ENCODE assay signal across 8 cellular contexts in the genomic region with DNA sequence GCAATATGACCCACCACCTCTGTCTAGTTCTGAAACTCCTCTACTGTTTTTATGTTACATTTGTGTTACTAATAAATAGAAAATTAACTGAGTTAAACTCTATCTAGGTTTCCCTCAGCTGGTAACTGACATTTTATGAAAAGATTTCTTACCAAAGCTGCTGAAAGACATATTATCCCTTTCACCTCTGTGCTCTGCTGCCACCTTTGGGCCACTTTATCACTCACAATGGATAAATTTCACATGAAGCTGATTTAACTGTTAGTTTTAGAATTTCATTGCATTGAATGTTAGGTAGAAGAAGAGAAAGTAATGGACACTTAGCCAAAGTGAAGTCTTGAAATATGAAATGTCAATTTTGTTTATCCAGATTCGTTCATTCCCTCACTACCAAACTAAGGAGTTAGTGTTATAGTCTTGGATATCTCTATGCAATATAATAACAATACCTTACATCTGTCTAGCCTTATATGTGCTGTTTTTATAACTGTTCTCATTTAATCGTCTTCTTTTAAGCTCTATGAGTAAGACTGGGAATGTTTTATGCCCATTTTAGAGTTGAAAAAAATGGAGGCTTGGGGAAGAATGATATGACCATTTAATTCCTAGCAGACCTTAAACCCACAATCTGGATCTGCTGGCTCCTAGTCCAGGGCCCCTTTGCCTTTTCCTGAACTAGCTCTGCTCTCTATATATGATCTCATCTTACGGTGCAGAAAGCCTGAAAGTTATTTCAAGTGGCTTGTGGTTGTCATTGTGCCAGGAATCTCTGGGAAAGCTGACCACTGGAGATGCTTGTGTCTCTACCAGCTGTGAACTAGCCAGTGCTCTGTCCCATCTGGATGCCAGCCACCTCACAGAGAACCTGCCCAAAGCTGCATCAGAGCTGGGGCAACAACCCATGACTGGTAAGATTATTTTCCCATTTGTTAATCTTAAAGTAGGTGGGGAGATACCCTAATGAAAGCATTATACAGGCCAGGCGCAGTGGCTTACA.
DNase-seq lines count a peak whose midpoint lies in the region; ATAC-seq and TF ChIP-seq lines count a peak whose summit lies in the region.

No MANE protein-coding gene starts in this region.

- no peak for TF ChIP-seq POLR2A in spleen (IDR thresholded peaks at IDR 0.05)

- H3K4me1 ChIP-seq in right atrium auricular region (no peaks in the 10 kb centered on the region), spleen (no peaks in the 10 kb centered on the region)

- H3K36me3 ChIP-seq in right atrium auricular region (peaks cover 23% of the 10 kb centered on the region), spleen (no peaks in the 10 kb centered on the region)

- in situ Hi-C loops in G401 (cut with HindIII; ENCODE audit: low sequenced_read_pairs) = no loop called here

- intact Hi-C loops in spleen (cut with DNase I; ENCODE audit: low total_unique reads) = loop anchor here (5.0 kb wide), 1 partner anchor 255 kb away; no protein-coding TSS in a partner anchor

- no peak overlapping the region for H3K4me3 ChIP-seq in right atrium auricular region
- no peak overlapping the region for H3K4me3 ChIP-seq in spleen

- DNase-seq in G401 (ENCODE audit: low spot score) (peak; percentile 49), NCI-H774 (lab: John Stamatoyannopoulos, UW) (peak; percentile 33), right atrium auricular region (ENCODE audit: low spot score) (no peak), spleen (no peak), NCI-H187 treated with DMSO at 0.1 percent for 48 hours (lab: John Stamatoyannopoulos, UW) (no peak)
- peak; percentile 43 for DNase-seq in activated naive CD4-positive, alpha-beta T cell treated with anti-CD3 and anti-CD28 coated beads, Interleukin-2, amount 50 U/mL, for 16 hours

- TF ChIP-seq CTCF in right atrium auricular region (IDR thresholded peaks at IDR 0.05) = peak; percentile 56 to 83
- peak in 9 of 11 experiments; percentile 19 to 60 (median 44) for TF ChIP-seq CTCF in spleen (IDR thresholded peaks at IDR 0.05 in 8 of 11, conservative IDR thresholded peaks at IDR 0.05 in 3 of 11)

- H3K27me3 ChIP-seq in right atrium auricular region (no peaks in the 10 kb centered on the region), spleen (replicated peaks in 1 of 7) (no peaks in the 10 kb centered on the region)

- H3K27ac ChIP-seq in right atrium auricular region = peak overlapping the region in 1 of 2 donors; percentile 56
- no peak overlapping the region for H3K27ac ChIP-seq in spleen

- peak; percentile 60 for ATAC-seq in HG02885 (IDR thresholded peaks at IDR 0.05; ENCODE audit: poor library complexity, unreplicated experiment)
- no peak for ATAC-seq in GM21619 (IDR thresholded peaks at IDR 0.05; ENCODE audit: unreplicated experiment)

- 54 to 58% (median 55%) methylated on average over 4 of the region's 4 CpGs for WGBS in spleen, 5 donors

- H3K9me3 ChIP-seq in right atrium auricular region = no peaks in the 10 kb centered on the region
- no peaks in the 10 kb centered on the region for H3K9me3 ChIP-seq in spleen

Comparison
In these comparisons a context has a peak if more than half of its experiments do, and no peak if none do; other contexts are left out.
1. DNase-seq: peak in G401 (single experiment), NCI-H774 (single experiment) and activated naive CD4-positive, alpha-beta T cell treated with anti-CD3 and anti-CD28 coated beads, Interleukin-2, amount 50 U/mL, for 16 hours (single experiment); none in right atrium auricular region (single experiment), spleen (single experiment) and NCI-H187 treated with DMSO at 0.1 percent for 48 hours (single experiment).